19 cellular contexts compared by ENCODE assay signal in the genomic region with DNA sequence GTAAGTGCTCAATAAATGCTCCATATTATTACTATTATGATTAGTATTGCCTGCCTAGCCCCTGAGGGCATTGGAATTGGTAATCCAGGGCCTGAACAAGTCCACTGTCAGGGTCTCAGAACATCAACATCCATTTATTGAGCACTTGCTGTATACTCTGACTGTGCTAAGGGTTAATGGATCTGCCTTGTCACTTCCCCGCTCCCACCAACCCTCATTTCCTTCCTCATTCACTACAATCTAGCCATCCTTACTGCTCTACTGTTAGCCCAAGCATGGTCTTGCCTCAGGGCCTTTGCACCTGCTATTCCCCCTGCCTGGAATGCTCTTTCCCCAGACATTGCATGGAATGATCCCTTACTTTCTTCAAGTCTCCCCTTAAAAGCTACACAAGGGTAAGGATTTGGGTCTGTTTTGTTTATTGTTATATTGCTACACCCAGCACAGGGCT. TPM values are rescaled to one million over a fixed set of nuclear protein-coding genes. Genes with fewer than 3 reads are reported as not detected.
A peak's percentile ranks its signal among the peaks of the same experiment; 100 is the strongest.
DNase-seq lines count a peak whose midpoint lies in the region; ATAC-seq, FAIRE-seq and TF ChIP-seq lines count a peak whose summit lies in the region.
"Had no signal": no experiment of that assay in that cellular context is flagged by ENCODE, and none has a peak within 500 bp of the region (broad histone marks: within the 10 kb centered on the region; RNA-seq: fewer than 3 reads in every experiment).

No MANE protein-coding gene starts in this region.

- WGBS in H1 (ENCODE audit: extremely low coverage in 1 of 2, insufficient coverage in 1 of 2, insufficient read length in 1 of 2, insufficient replicate concordance in 2 of 2, low coverage in 1 of 2, low lambda C conversion rate in 2 of 2, missing lambda C conversion rate in 1 of 2), 2 experiments, result 81% methylated on average over 1 of the region's 1 CpG; no CpG with 5 or more reads in 1 of the 2 experiments

- H3K9ac ChIP-seq in H1 (replicated peaks in 1 of 4; ENCODE audit: extremely low read depth in 1 of 4, low read depth in 3 of 4, low read length in 3 of 4), result no peak overlapping the region
- H3K9ac ChIP-seq: BLaER1, GM23248, KMS-11 had no signal

- no peak overlapping the region for H2BK5ac ChIP-seq in H1 (ENCODE audit: low read depth, low read length)

- no peaks in the 10 kb centered on the region; the same call in 1 of the 2 replicates for H3K23me2 ChIP-seq in H1 (ENCODE audit: low read depth, low read length)

- no peak overlapping the region for H2BK12ac ChIP-seq in H1 (ENCODE audit: low read depth, low read length)

- no peak overlapping the region for H2BK15ac ChIP-seq in H1 (ENCODE audit: low read length)

- peaks cover 0 to 4% of the 10 kb centered on the region in 2 experiments; a peak in 1 of 4 replicates for H3K9me3 ChIP-seq in H1 (ENCODE audit: insufficient read depth in 2 of 2, low read depth in 1 of 2, low read length in 1 of 2)
- H3K9me3 ChIP-seq in BE2C, result peaks cover 2% of the 10 kb centered on the region; the same call in 1 of the 2 replicates

- no peak overlapping the region for H3K27ac ChIP-seq in H1 (ENCODE audit: low read depth, low read length)
- H3K27ac ChIP-seq: BLaER1, GM23248, KMS-11 had no signal

- FAIRE-seq in GM19239 (lab: Jason Lieb, UNC) (peak; percentile 37), HTR-8/SVneo (lab: Jason Lieb, UNC) (peak; percentile 4), H1 (lab: Jason Lieb, UNC) (no peak)
- FAIRE-seq: A204.1, GM12891, H54 had no signal

- H3K36me3 ChIP-seq in H1 (ENCODE audit: control insufficient read depth in 2 of 4, insufficient read depth in 4 of 4, low read length in 3 of 4) (peaks cover 7 to 11% (median 8%) of the 10 kb centered on the region in 4 experiments), BE2C (no peaks in the 10 kb centered on the region)
- H3K36me3 ChIP-seq: BLaER1 had no signal

- H4K8ac ChIP-seq in H1 (ENCODE audit: extremely low read depth, insufficient read depth, low read length), result no peak overlapping the region

- H3K14ac ChIP-seq in H1 (ENCODE audit: insufficient read length), result no peak overlapping the region

- no peak overlapping the region for H3K56ac ChIP-seq in H1 (replicated peaks; ENCODE audit: insufficient read length, low read depth, low read length)

- no peak overlapping the region for H2AK5ac ChIP-seq in H1 (ENCODE audit: low read depth, low read length)

- ATAC-seq in GM21528 (IDR thresholded peaks at IDR 0.05; ENCODE audit: low FRiP score, unreplicated experiment) (no peak), GM18868 (IDR thresholded peaks at IDR 0.05; ENCODE audit: unreplicated experiment) (no peak)

- no peak for TF ChIP-seq POLR2A in H1 (IDR thresholded peaks at IDR 0.05; ENCODE audit: control extremely low read depth in 1 of 2, low read depth in 2 of 2, low read length in 2 of 2)

- H3K4me1 ChIP-seq in H1 (replicated peaks in 1 of 4; ENCODE audit: control insufficient read depth in 3 of 4, insufficient read depth in 4 of 4, low read length in 3 of 4) (no peaks in the 10 kb centered on the region), BE2C (no peaks in the 10 kb centered on the region)
- H3K4me1 ChIP-seq: BLaER1 had no signal

- no peak for TF ChIP-seq EP300 in H1 (IDR thresholded peaks at IDR 0.05; ENCODE audit: borderline replicate concordance in 1 of 2, low read depth in 2 of 2, low read length in 2 of 2)

- no peak for DNase-seq in GM19239 (ENCODE audit: insufficient read length, low spot score)
- DNase-seq in HTR-8/SVneo (ENCODE audit: insufficient read length, low spot score), result no peak
- DNase-seq in H1 (ENCODE audit: low read depth in 1 of 2, low spot score in 2 of 2), result no peak
- DNase-seq in BE2C, result no peak
- DNase-seq: AML-193; CD4-positive, alpha-beta memory T cell; EL; HCEC 1CT had no signal

- no peak overlapping the region for H2BK120ac ChIP-seq in H1 (replicated peaks; ENCODE audit: low read depth, low read length)

- H3K27me3 ChIP-seq in H1 (replicated peaks in 1 of 4; ENCODE audit: control insufficient read depth in 3 of 4, extremely low read depth in 1 of 4, insufficient read depth in 3 of 4, low read length in 3 of 4) (no peaks in the 10 kb centered on the region), BE2C (no peaks in the 10 kb centered on the region)
- H3K27me3 ChIP-seq: BLaER1 had no signal

- no peaks in the 10 kb centered on the region for H3K79me1 ChIP-seq in H1 (ENCODE audit: low read depth, low read length)

- no peak overlapping the region for H3K4me2 ChIP-seq in H1 (ENCODE audit: insufficient read depth in 1 of 2, low read depth in 2 of 2, low read length in 2 of 2)
- H3K4me2 ChIP-seq: BLaER1, KMS-11 had no signal

- no peak overlapping the region for H2BK20ac ChIP-seq in H1 (ENCODE audit: low read length)

- H3K4ac ChIP-seq in H1 (replicated peaks; ENCODE audit: insufficient read length, low read depth, low read length), result no peak overlapping the region

- peaks cover 0 to 6% of the 10 kb centered on the region in 2 experiments for H4K20me1 ChIP-seq in H1 (replicated peaks in 1 of 2; ENCODE audit: control insufficient read depth in 1 of 2, insufficient read depth in 2 of 2, low read length in 2 of 2)
- H4K20me1 ChIP-seq: BLaER1 had no signal

- no peak overlapping the region for H3K4me3 ChIP-seq in H1 (ENCODE audit: extremely low read depth in 1 of 4, insufficient read depth in 2 of 4, low read depth in 3 of 4, low read length in 4 of 4)
- no peak overlapping the region for H3K4me3 ChIP-seq in BE2C (ENCODE audit: low read depth, low read length)
- H3K4me3 ChIP-seq: BLaER1, GM23248 had no signal

- H4K5ac ChIP-seq in H1 (ENCODE audit: insufficient read length, low read depth, low read length), result no peak overlapping the region

- CTCF ChIA-PET in H1 (lab: Charles Lee; ENCODE audit: partially characterized antibody), result interaction anchor here (0.6 to 2.2 kb wide), 5 partner anchors 16 to 101 kb away, joined by 3 to 10 read pairs (median 4); no protein-coding TSS in a partner anchor

- no peak for TF ChIP-seq RAD21 in H1 (IDR thresholded peaks at IDR 0.05 in 1 of 2, conservative IDR thresholded peaks at IDR 0.05 in 1 of 2; ENCODE audit: low read depth in 2 of 2, low read length in 2 of 2)

- POLR2A ChIA-PET in H1 (lab: Charles Lee; ENCODE audit: partially characterized antibody), result interaction anchor here (1.2 kb wide), 1 partner anchor 29 kb away, joined by 3 read pairs; no protein-coding TSS in a partner anchor

- no peak overlapping the region for H3K23ac ChIP-seq in H1 (ENCODE audit: insufficient read length)

- no peaks in the 10 kb centered on the region for H3K79me2 ChIP-seq in H1 (ENCODE audit: control insufficient read depth in 1 of 2, insufficient read depth in 2 of 2, low read length in 2 of 2)

- TF ChIP-seq CTCF in H1 (IDR thresholded peaks at IDR 0.05; ENCODE audit: control extremely low read depth in 1 of 3, insufficient read depth in 1 of 3, low read depth in 1 of 3, low read length in 3 of 3) (no peak), BE2C (IDR thresholded peaks at IDR 0.05; ENCODE audit: low read depth, low read length) (no peak)

- H3K18ac ChIP-seq in H1 (ENCODE audit: extremely low read depth, low read length), result no peak overlapping the region

- no peak overlapping the region for H2AFZ ChIP-seq in H1 (ENCODE audit: low read length)
- H2AFZ ChIP-seq: GM23248 had no signal

- no peak overlapping the region for H4K91ac ChIP-seq in H1 (replicated peaks; ENCODE audit: insufficient read length, low read length)

TF ChIP-seq in H1, 55 proteins besides CTCF, POLR2A, EP300 and RAD21:
- TF ChIP-seq SIRT6 (IDR thresholded peaks at IDR 0.05; ENCODE audit: low read length) (no peak), HDAC2 (IDR thresholded peaks at IDR 0.05; ENCODE audit: borderline replicate concordance in 1 of 2, low read depth in 2 of 2, low read length in 2 of 2) (peak in 1 of 2 experiments; percentile 69; a peak in 1 of 4 replicates), SP2 (IDR thresholded peaks at IDR 0.05; ENCODE audit: low read length) (no peak), KDM1A (IDR thresholded peaks at IDR 0.05; ENCODE audit: borderline replicate concordance, low read length) (peak; percentile 84)

RNA-seq across cellular contexts. Expression of gene ANGPTL8, which starts 12.7 kb away (rescaled TPM):
- not detected in 2 replicates for total RNA-seq in H1 (2021; fragmentation: NEBNext Ultra II Directional; extraction: Animal tissue kit (Norgen Biotek cat#: 25700))
- not detected in 2 replicates for polyA plus RNA-seq in H1 (2011; rRNA removed)
- polyA plus RNA-seq in H1 (2011; cell fraction: cytosol; rRNA removed), result not detected
- polyA plus RNA-seq in H1 (2011; cell fraction: nucleus; rRNA removed), result not detected
- not detected in 4 replicates for polyA plus RNA-seq in H1 (2012, experiment 1 of 2)
- polyA plus RNA-seq in H1 (2012, experiment 2 of 2), result not detected
- polyA plus RNA-seq in H1 (2013, experiment 1 of 2), result not detected
- not detected for polyA plus RNA-seq in H1 (2013, experiment 2 of 2)
- polyA minus RNA-seq in H1 (2011; rRNA and poly(A)+ RNA removed), result not detected in 2 replicates
- not detected for polyA minus RNA-seq in H1 (2011; cell fraction: cytosol; rRNA and poly(A)+ RNA removed)
- not detected for polyA minus RNA-seq in H1 (2011; cell fraction: nucleus; rRNA and poly(A)+ RNA removed)
- not detected for polyA plus RNA-seq in BE2C (2012; ENCODE audit: insufficient read depth, insufficient read length, low read depth)
- total RNA-seq: CD4-positive, alpha-beta memory T cell; G401; LHCN-M2 had no signal
- polyA plus RNA-seq: CD14-positive monocyte; CD4-positive, alpha-beta memory T cell; GM23248 had no signal

RNA-seq across cellular contexts. Expression of gene KANK2, which starts 29.4 kb away (rescaled TPM):
- total RNA-seq in H1 (2021; fragmentation: NEBNext Ultra II Directional; extraction: Animal tissue kit (Norgen Biotek cat#: 25700)), result 42.3 and 47.9 TPM in 2 replicates
- polyA plus RNA-seq in H1 (2011; rRNA removed), result 25.2 and 47.7 TPM in 2 replicates
- 24.1 TPM for polyA plus RNA-seq in H1 (2011; cell fraction: cytosol; rRNA removed)
- polyA plus RNA-seq in H1 (2011; cell fraction: nucleus; rRNA removed), result 55.1 TPM
- 34.1 to 57.3 TPM (median 50.6 TPM) in 4 replicates for polyA plus RNA-seq in H1 (2012, experiment 1 of 2)
- polyA plus RNA-seq in H1 (2012, experiment 2 of 2), result 34.0 TPM
- polyA plus RNA-seq in H1 (2013, experiment 1 of 2), result 37.5 TPM
- polyA plus RNA-seq in H1 (2013, experiment 2 of 2), result 34.5 TPM
- 24.9 and 27.1 TPM in 2 replicates for polyA minus RNA-seq in H1 (2011; rRNA and poly(A)+ RNA removed)
- polyA minus RNA-seq in H1 (2011; cell fraction: cytosol; rRNA and poly(A)+ RNA removed), result 28.5 TPM
- polyA minus RNA-seq in H1 (2011; cell fraction: nucleus; rRNA and poly(A)+ RNA removed), result 28.7 TPM
- 38.0 TPM for polyA plus RNA-seq in BE2C (2012; ENCODE audit: insufficient read depth, insufficient read length, low read depth)

RNA-seq across cellular contexts. Expression of gene DOCK6, which starts 35.6 kb away (rescaled TPM):
- total RNA-seq in H1 (2021; fragmentation: NEBNext Ultra II Directional; extraction: Animal tissue kit (Norgen Biotek cat#: 25700)), result 44.1 and 54.7 TPM in 2 replicates
- polyA plus RNA-seq in H1 (2011; rRNA removed), result 25.5 and 48.4 TPM in 2 replicates
- polyA plus RNA-seq in H1 (2011; cell fraction: cytosol; rRNA removed), result 22.9 TPM
- 158 TPM for polyA plus RNA-seq in H1 (2011; cell fraction: nucleus; rRNA removed)
- polyA plus RNA-seq in H1 (2012, experiment 1 of 2), result 35.9 to 53.2 TPM (median 46.3 TPM) in 4 replicates
- 26.9 TPM for polyA plus RNA-seq in H1 (2012, experiment 2 of 2)
- 23.1 TPM for polyA plus RNA-seq in H1 (2013, experiment 1 of 2)
- 22.6 TPM for polyA plus RNA-seq in H1 (2013, experiment 2 of 2)
- 18.2 and 21.0 TPM in 2 replicates for polyA minus RNA-seq in H1 (2011; rRNA and poly(A)+ RNA removed)
- 30.6 TPM for polyA minus RNA-seq in H1 (2011; cell fraction: cytosol; rRNA and poly(A)+ RNA removed)
- polyA minus RNA-seq in H1 (2011; cell fraction: nucleus; rRNA and poly(A)+ RNA removed), result 42.2 TPM
- polyA plus RNA-seq in BE2C (2012; ENCODE audit: insufficient read depth, insufficient read length, low read depth), result 2.4 TPM
- polyA plus RNA-seq: CD4-positive, alpha-beta memory T cell had no signal
